ENCODE assay signal across 8 cellular contexts in genomic region chr14:100192672-100193416, GRCh38. TPM values are rescaled to one million over a fixed set of nuclear protein-coding genes. Genes with fewer than 3 reads are reported as not detected.
DNase-seq lines count a peak whose midpoint lies in the region; ATAC-seq and TF ChIP-seq lines count a peak whose summit lies in the region.

No MANE protein-coding gene starts in this region.

- H3K9me3 ChIP-seq in vagina, result no peaks in the 10 kb centered on the region

- DNase-seq in GM13977 (ENCODE audit: low spot score) (peak; percentile 99), NCI-H146 treated with DMSO at 0.1 percent for 48 hours (lab: John Stamatoyannopoulos, UW; ENCODE audit: unreplicated experiment) (peak; percentile 91), left ventricle myocardium superior (peak; percentile 100), pulmonary artery endothelial cell (ENCODE audit: low read depth, low spot score) (peak; percentile 87), vagina (ENCODE audit: extremely low spot score in 2 of 2) (peak in 1 of 2 donors; percentile 98)

- H3K4me1 Mint-ChIP-seq in T-helper 1 cell treated with Interleukin-12 subunit alpha and Interleukin-12 subunit beta and Interleukin-4 antibody, amounts not matched to agents 30 μg/mL and 1 μg/mL, for 36 hours (ENCODE audit: low read depth), result peaks cover 6% of the 10 kb centered on the region

- H3K36me3 ChIP-seq in vagina, result no peaks in the 10 kb centered on the region

- ATAC-seq in HG02884 (IDR thresholded peaks at IDR 0.05; ENCODE audit: unreplicated experiment), result peak; percentile 99
- ATAC-seq in left ventricle myocardium superior, result peak; percentile 99

- in situ Hi-C loops in GM13977 (cut with MboI; ENCODE audit: low pct_unique_long_range_greater_than_20kb, low sequenced_read_pairs, unreplicated experiment), result no loop called here

- H3K4me3 ChIP-seq in vagina, result peak overlapping the region; percentile 42 to 46

- H3K27ac Mint-ChIP-seq in T-helper 1 cell treated with Interleukin-12 subunit alpha and Interleukin-12 subunit beta and Interleukin-4 antibody, amounts not matched to agents 30 μg/mL and 1 μg/mL, for 36 hours, result peak overlapping the region; percentile 85

- no peaks in the 10 kb centered on the region for H3K27me3 ChIP-seq in vagina

- H3K27me3 Mint-ChIP-seq in T-helper 1 cell treated with Interleukin-12 subunit alpha and Interleukin-12 subunit beta and Interleukin-4 antibody, amounts not matched to agents 30 μg/mL and 1 μg/mL, for 36 hours (ENCODE audit: low read depth), result no peaks in the 10 kb centered on the region

- H3K4me3 Mint-ChIP-seq in T-helper 1 cell treated with Interleukin-12 subunit alpha and Interleukin-12 subunit beta and Interleukin-4 antibody, amounts not matched to agents 30 μg/mL and 1 μg/mL, for 36 hours, result peak overlapping the region; percentile 56

- TF ChIP-seq CTCF in GM13977 (IDR thresholded peaks at IDR 0.05; ENCODE audit: extremely low read depth, insufficient read depth, missing control alignments) (peak; percentile 96), vagina (IDR thresholded peaks at IDR 0.05) (peak; percentile 77 to 91 (median 84))

- intact Hi-C loops in left ventricle myocardium superior (cut with micrococcal nuclease) (no loop called here), vagina (cut with DNase I) (loop anchor here (5.0 kb wide), 1 partner anchor 211 kb away; no protein-coding TSS in a partner anchor)

- H3K36me3 Mint-ChIP-seq in T-helper 1 cell treated with Interleukin-12 subunit alpha and Interleukin-12 subunit beta and Interleukin-4 antibody, amounts not matched to agents 30 μg/mL and 1 μg/mL, for 36 hours (ENCODE audit: low read depth), result no peaks in the 10 kb centered on the region

- H3K4me1 ChIP-seq in vagina, result peaks cover 12% of the 10 kb centered on the region

- H3K27ac ChIP-seq in angular gyrus (ENCODE audit: low read depth, low read length) (peak overlapping the region; percentile 90), vagina (peak overlapping the region; percentile 94)

- H3K9me3 Mint-ChIP-seq in T-helper 1 cell treated with Interleukin-12 subunit alpha and Interleukin-12 subunit beta and Interleukin-4 antibody, amounts not matched to agents 30 μg/mL and 1 μg/mL, for 36 hours, result no peaks in the 10 kb centered on the region

- TF ChIP-seq POLR2A in vagina (IDR thresholded peaks at IDR 0.05), result no peak

RNA-seq across cellular contexts. Expression of gene DEGS2, which starts 33.4 kb away (rescaled TPM):
- total RNA-seq in left ventricle myocardium superior (not detected), pulmonary artery endothelial cell (0.04 and 1.1 TPM in 2 replicates), vagina (19.9 TPM)

RNA-seq across cellular contexts. Expression of gene YY1, which starts 46.1 kb away (rescaled TPM):
- total RNA-seq in left ventricle myocardium superior (48.1 TPM), pulmonary artery endothelial cell (56.3 and 65.0 TPM in 2 replicates), vagina (43.0 TPM)

Comparison
In these comparisons a context has a peak if more than half of its experiments do, and no peak if none do; other contexts are left out.
1. RNA of gene DEGS2, which starts 33.4 kb away (total RNA-seq): 19.9 TPM in vagina (single experiment); 0.04 to 1.1 TPM in pulmonary artery endothelial cell and not detected in left ventricle myocardium superior (single experiment); every median in the first group is over 10 times any median in the second.